In the genomic region with DNA sequence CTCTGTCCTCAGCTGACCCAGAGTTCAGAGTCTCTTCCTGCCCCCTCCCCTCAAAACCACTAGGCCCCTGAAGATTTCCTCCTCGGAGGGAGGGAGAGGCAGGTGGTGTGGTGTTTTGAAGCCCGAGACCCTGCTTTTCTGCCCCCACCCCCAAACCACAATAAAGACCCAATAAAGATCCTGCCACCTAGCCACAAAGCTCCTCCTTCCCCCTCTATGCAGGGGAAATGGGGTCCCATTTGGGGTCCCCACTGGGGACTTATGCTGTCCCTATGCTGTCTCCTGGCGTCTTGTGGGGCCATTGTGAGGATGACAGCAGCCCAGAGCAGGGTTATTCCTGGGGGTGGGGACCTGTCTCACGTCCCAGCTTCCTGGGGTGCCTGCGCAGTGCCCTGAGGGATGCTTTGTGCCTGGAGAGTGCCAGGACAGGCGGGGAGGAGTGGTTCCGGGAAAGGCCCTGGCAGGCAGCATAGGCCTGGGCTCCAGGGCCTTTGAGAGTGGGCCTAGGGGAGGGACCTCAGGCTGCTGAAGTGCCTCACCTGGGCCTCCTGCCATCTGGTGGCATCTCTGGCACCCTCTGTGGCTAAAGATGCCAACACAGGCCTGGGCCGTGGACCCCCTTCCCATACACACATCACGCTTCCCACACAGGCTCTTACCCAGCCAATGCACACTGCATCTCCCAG, we compare ENCODE assay signal across 9 cellular contexts. TPM values are rescaled to one million over a fixed set of nuclear protein-coding genes. Genes with fewer than 3 reads are reported as not detected.
DNase-seq lines count a peak whose midpoint lies in the region; ATAC-seq, FAIRE-seq and TF ChIP-seq lines count a peak whose summit lies in the region.
"Had no signal": no experiment of that assay in that cellular context is flagged by ENCODE, and none has a peak within 500 bp of the region (broad histone marks: within the 10 kb centered on the region; RNA-seq: fewer than 3 reads in every experiment).

No MANE protein-coding gene starts in this region.

- H3K4me3 Mint-ChIP-seq in T-cell = peak overlapping the region; percentile 72 to 79 (median 74)
- H3K4me3 Mint-ChIP-seq in effector memory CD8-positive, alpha-beta T cell = peak overlapping the region; percentile 80 to 86
- peak overlapping the region; percentile 81 to 90 (median 84) for H3K4me3 Mint-ChIP-seq in naive B cell
- peak overlapping the region in 1 of 2 donors; percentile 84 for H3K4me3 Mint-ChIP-seq in stimulated activated naive B cell treated with anti-CD40 and anti-IgM and Interleukin-4, amounts not matched to agents 10 μg/mL and 1 μg/mL and 100 μg/mL, for 72 hours

- H3K36me3 Mint-ChIP-seq in T-cell (no peaks in the 10 kb centered on the region), naive B cell (no peaks in the 10 kb centered on the region)
- peaks cover 19% of the 10 kb centered on the region for H3K36me3 Mint-ChIP-seq in effector memory CD8-positive, alpha-beta T cell (ENCODE audit: insufficient read depth)
- no peaks in the 10 kb centered on the region for H3K36me3 Mint-ChIP-seq in stimulated activated naive B cell treated with anti-CD40 and anti-IgM and Interleukin-4, amounts not matched to agents 10 μg/mL and 1 μg/mL and 100 μg/mL, for 72 hours

- POLR2A ChIA-PET in T-cell (lab: Charles Lee) = interaction anchor here (0.6 kb wide), 2 partner anchors 11 to 105 kb away, joined by 3 read pairs; no protein-coding TSS in a partner anchor

- peak; percentile 12 for TF ChIP-seq CTCF in GM12873 (IDR thresholded peaks at IDR 0.05; ENCODE audit: insufficient read depth, low read depth, low read length, missing control alignments)

- FAIRE-seq in GM12891 (lab: Jason Lieb, UNC) = no peak

- ATAC-seq in T-cell (replicated peaks in 1 of 4) = no peak
- ATAC-seq in effector memory CD8-positive, alpha-beta T cell (replicated peaks) = no peak
- peak in 1 of 2 donors; percentile 13 for ATAC-seq in naive B cell (ENCODE audit: low read depth in 2 of 2)
- ATAC-seq in stimulated activated naive B cell treated with anti-CD40 and anti-IgM and Interleukin-4, amounts not matched to agents 10 μg/mL and 1 μg/mL and 100 μg/mL, for 72 hours (replicated peaks) = no peak

- peak in 23 of 34 experiments; percentile 24 to 60 (median 41) for DNase-seq in T-cell
- DNase-seq in effector memory CD8-positive, alpha-beta T cell = peak in 1 of 3 experiments; percentile 27
- peak; percentile 33 for DNase-seq in naive B cell
- no peak for DNase-seq in GM12891 (ENCODE audit: insufficient read length, low spot score)
- no peak for DNase-seq in occipital lobe (lab: John Stamatoyannopoulos, UW)
- DNase-seq in NCI-H82 treated with DMSO at 0.1 percent for 48 hours (lab: John Stamatoyannopoulos, UW; ENCODE audit: unreplicated experiment) = no peak
- no peak for DNase-seq in stimulated activated naive B cell treated with anti-CD40 and anti-IgM and Interleukin-4, amounts not matched to agents 10 μg/mL and 1 μg/mL and 100 μg/mL, for 72 hours

- H3K4me1 Mint-ChIP-seq in T-cell (peaks cover 85 to 91% (median 86%) of the 10 kb centered on the region in 3 donors), naive B cell (peaks cover 51 to 61% (median 59%) of the 10 kb centered on the region in 3 donors)
- peaks cover 58 to 78% of the 10 kb centered on the region in 2 donors for H3K4me1 Mint-ChIP-seq in effector memory CD8-positive, alpha-beta T cell (ENCODE audit: low read depth in 2 of 2)
- H3K4me1 Mint-ChIP-seq in stimulated activated naive B cell treated with anti-CD40 and anti-IgM and Interleukin-4, amounts not matched to agents 10 μg/mL and 1 μg/mL and 100 μg/mL, for 72 hours = peaks cover 50 to 76% of the 10 kb centered on the region in 2 donors

- CTCF ChIA-PET in T-cell (lab: Charles Lee) = interaction anchor here (0.7 to 1.4 kb wide), 4 partner anchors 7 to 144 kb away, joined by 3 to 9 read pairs (median 4); no protein-coding TSS in a partner anchor

- H3K27ac Mint-ChIP-seq in T-cell (peak overlapping the region; percentile 89), naive B cell (peak overlapping the region in 4 of 6 donors; percentile 12 to 93 (median 79))
- peak overlapping the region; percentile 87 to 95 for H3K27ac Mint-ChIP-seq in effector memory CD8-positive, alpha-beta T cell
- no peak overlapping the region for H3K27ac Mint-ChIP-seq in stimulated activated naive B cell treated with anti-CD40 and anti-IgM and Interleukin-4, amounts not matched to agents 10 μg/mL and 1 μg/mL and 100 μg/mL, for 72 hours

- H3K27me3 Mint-ChIP-seq in T-cell = no peaks in the 10 kb centered on the region
- no peaks in the 10 kb centered on the region for H3K27me3 Mint-ChIP-seq in effector memory CD8-positive, alpha-beta T cell
- peaks cover 0 to 18% (median 8%) of the 10 kb centered on the region in 3 donors for H3K27me3 Mint-ChIP-seq in naive B cell
- peaks cover 0 to 6% of the 10 kb centered on the region in 2 donors for H3K27me3 Mint-ChIP-seq in stimulated activated naive B cell treated with anti-CD40 and anti-IgM and Interleukin-4, amounts not matched to agents 10 μg/mL and 1 μg/mL and 100 μg/mL, for 72 hours

- H3K9me3 Mint-ChIP-seq in T-cell (no peaks in the 10 kb centered on the region), naive B cell (no peaks in the 10 kb centered on the region)
- H3K9me3 Mint-ChIP-seq in effector memory CD8-positive, alpha-beta T cell = no peaks in the 10 kb centered on the region
- H3K9me3 Mint-ChIP-seq in stimulated activated naive B cell treated with anti-CD40 and anti-IgM and Interleukin-4, amounts not matched to agents 10 μg/mL and 1 μg/mL and 100 μg/mL, for 72 hours = no peaks in the 10 kb centered on the region

- TF ChIP-seq POLR2A in GM12891 (IDR thresholded peaks at IDR 0.05; ENCODE audit: low read depth, low read length) = no peak

TF ChIP-seq in GM12891, 5 proteins besides CTCF, POLR2A, EP300 and RAD21:
- TF ChIP-seq TAF1 (IDR thresholded peaks at IDR 0.05; ENCODE audit: low read depth, low read length) (no peak), POLR2AphosphoS5 (IDR thresholded peaks at IDR 0.05; ENCODE audit: low read depth, low read length) (no peak), POU2F2 (IDR thresholded peaks at IDR 0.05; ENCODE audit: low read depth, low read length) (no peak), PAX5 (IDR thresholded peaks at IDR 0.05; ENCODE audit: insufficient read depth, low read length, severe bottlenecking) (no peak), SPI1 (IDR thresholded peaks at IDR 0.05; ENCODE audit: low read depth, low read length) (no peak)

RNA-seq across cellular contexts. Expression of gene ARMC12, which starts 8.0 kb away (rescaled TPM):
- total RNA-seq in T-cell (1 to 10 TPM in 2 of 5 donors, under 1 TPM in 3; 0.63 to 1.8 (median 0.90) TPM), occipital lobe (0.47 TPM)
- 1 to 10 TPM in 1 of 6 donors, under 1 TPM in 3, not detected in 2; 0.30 to 2.2 (median 0.77) TPM for polyA plus RNA-seq in naive B cell (ENCODE audit: low read depth in 6 of 6)
- polyA plus RNA-seq in GM12891 (2012; ENCODE audit: low read depth, missing spikeins) = 0.83 TPM

RNA-seq across cellular contexts. Expression of gene FKBP5, which starts 40.1 kb away (rescaled TPM):
- total RNA-seq in T-cell (100 to 1,000 TPM in 1 of 5 donors, 10 to 100 TPM in 4; 61.4 to 130 (median 63.9) TPM), occipital lobe (3.1 TPM)
- 10 to 100 TPM in 3 of 6 donors, 1 to 10 TPM in 3; 6.7 to 80.8 (median 15.1) TPM for polyA plus RNA-seq in naive B cell (ENCODE audit: low read depth in 6 of 6)
- 36.6 TPM for polyA plus RNA-seq in GM12891 (2012; ENCODE audit: low read depth, missing spikeins)

RNA-seq across cellular contexts. Expression of gene CLPSL2, which starts 47.6 kb away (rescaled TPM):
- not detected for total RNA-seq in T-cell
- not detected for polyA plus RNA-seq in naive B cell (ENCODE audit: low read depth in 6 of 6)
- not detected for polyA plus RNA-seq in GM12891 (2012; ENCODE audit: low read depth, missing spikeins)
- total RNA-seq in occipital lobe = not detected
- total RNA-seq: pulmonary artery endothelial cell had no signal

RNA-seq across cellular contexts. Expression of gene CLPSL1, which starts 52.0 kb away (rescaled TPM):
- total RNA-seq in T-cell (not detected), occipital lobe (not detected)
- not detected for polyA plus RNA-seq in naive B cell (ENCODE audit: low read depth in 6 of 6)
- not detected for polyA plus RNA-seq in GM12891 (2012; ENCODE audit: low read depth, missing spikeins)
- total RNA-seq: pulmonary artery endothelial cell had no signal

Comparison
In these comparisons a context has a peak if more than half of its experiments do, and no peak if none do; other contexts are left out.
1. DNase-seq: peak in T-cell (23 of 34) and naive B cell (single experiment); none in GM12891 (single experiment), occipital lobe (single experiment), NCI-H82 treated with DMSO at 0.1 percent for 48 hours (single experiment) and stimulated activated naive B cell treated with anti-CD40 and anti-IgM and Interleukin-4, amounts not matched to agents 10 μg/mL and 1 μg/mL and 100 μg/mL, for 72 hours (single experiment).
2. RNA of gene FKBP5, which starts 40.1 kb away (total RNA-seq): 61.4 to 130 TPM in T-cell; 3.1 TPM in occipital lobe (single experiment); every median in the first group is over 10 times any median in the second.